ENCODE assay signal across 14 cellular contexts in the genomic region with DNA sequence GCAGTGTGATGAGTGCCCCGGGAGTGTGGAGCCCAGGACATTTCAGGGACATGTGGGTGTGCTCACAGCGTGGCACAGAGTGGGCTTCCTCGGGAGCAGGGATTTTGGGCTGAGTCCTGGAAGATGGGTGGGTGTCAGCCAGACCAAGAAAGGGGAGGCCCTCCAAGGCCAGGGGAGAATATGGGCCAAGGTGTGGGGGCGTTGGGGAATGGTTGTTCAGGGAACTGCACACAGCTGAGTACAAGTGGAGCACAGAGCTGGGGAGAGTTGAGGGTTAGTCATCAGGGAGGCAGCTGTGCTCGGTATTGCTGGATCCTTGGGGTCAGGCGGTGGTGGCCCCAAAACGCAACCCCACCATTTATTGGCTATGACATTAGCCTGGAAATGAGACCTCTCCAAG. TPM values are rescaled to one million over a fixed set of nuclear protein-coding genes. Genes with fewer than 3 reads are reported as not detected.
DNase-seq lines count a peak whose midpoint lies in the region; ATAC-seq, FAIRE-seq and TF ChIP-seq lines count a peak whose summit lies in the region.
"Had no signal": no experiment of that assay in that cellular context is flagged by ENCODE, and none has a peak within 500 bp of the region (broad histone marks: within the 10 kb centered on the region; RNA-seq: fewer than 3 reads in every experiment).

No MANE protein-coding gene starts in this region.

- H3K4me3 ChIP-seq in HepG2 (replicated peaks in 1 of 3; ENCODE audit: insufficient read depth in 1 of 3, low read depth in 2 of 3, low read length in 3 of 3), result no peak overlapping the region
- H3K4me3 ChIP-seq in right lobe of liver, result no peak overlapping the region
- no peak overlapping the region for H3K4me3 ChIP-seq in choroid plexus epithelial cell (ENCODE audit: low read depth, low read length)
- no peak overlapping the region for H3K4me3 ChIP-seq in muscle layer of duodenum (ENCODE audit: low read depth in 1 of 2, low read length in 2 of 2)
- H3K4me3 ChIP-seq in uterus, result no peak overlapping the region
- H3K4me3 ChIP-seq: mucosa of descending colon had no signal

- H3K9me3 ChIP-seq in HepG2 (ENCODE audit: low read length), result no peaks in the 10 kb centered on the region
- H3K9me3 ChIP-seq in right lobe of liver, result no peaks in the 10 kb centered on the region
- no peaks in the 10 kb centered on the region for H3K9me3 ChIP-seq in muscle layer of duodenum (ENCODE audit: control insufficient read depth in 1 of 2, low read length in 2 of 2)
- H3K9me3 ChIP-seq in uterus, result no peaks in the 10 kb centered on the region
- H3K9me3 ChIP-seq: mucosa of descending colon had no signal

- ATAC-seq in HepG2 (no peak), right lobe of liver (no peak), GM21576 (IDR thresholded peaks at IDR 0.05; ENCODE audit: unreplicated experiment) (no peak)
- ATAC-seq: mucosa of descending colon, Panc1 had no signal

- POLR2A ChIA-PET in HepG2 (lab: Yijun Ruan, JAX), result no interaction called here

- in situ Hi-C loops in HepG2 (cut with HindIII; ENCODE audit: extremely low pct_ligation_motif_present, low pct_unique_long_range_greater_than_20kb), result no loop called here

- H3K4me2 ChIP-seq in HepG2 (ENCODE audit: low read depth, low read length), result no peak overlapping the region

- intact Hi-C loops in HepG2 (cut with micrococcal nuclease; ENCODE audit: unreplicated experiment), result no loop called here
- intact Hi-C loops in right lobe of liver (cut with DNase I), result no loop called here
- intact Hi-C loops in uterus (cut with DNase I; ENCODE audit: low total_unique reads), result no loop called here

- H3K36me3 ChIP-seq in HepG2 (replicated peaks in 1 of 2; ENCODE audit: control insufficient read depth in 1 of 2, insufficient read depth in 2 of 2, low read length in 2 of 2) (peaks cover 25 to 88% of the 10 kb centered on the region in 2 experiments), right lobe of liver (peaks cover 0 to 74% (median 31%) of the 10 kb centered on the region in 4 donors), muscle layer of duodenum (ENCODE audit: control insufficient read depth in 1 of 2, insufficient read depth in 2 of 2, low read length in 2 of 2) (peaks cover 63 to 80% of the 10 kb centered on the region in 2 donors), uterus (no peaks in the 10 kb centered on the region)

- FAIRE-seq in HepG2 (lab: Jason Lieb, UNC), result no peak

- H3K27ac ChIP-seq in HepG2 (ENCODE audit: extremely low read length, insufficient read depth, low read length), result no peak overlapping the region
- H3K27ac ChIP-seq in right lobe of liver, result peak overlapping the region in 1 of 3 donors; percentile 4
- peak overlapping the region; percentile 41 for H3K27ac ChIP-seq in muscle layer of duodenum (ENCODE audit: low read length)
- peak overlapping the region; percentile 40 to 79 for H3K27ac ChIP-seq in uterus
- H3K27ac ChIP-seq: HL-60 had no signal

- no peak for TF ChIP-seq POLR2A in HepG2 (IDR thresholded peaks at IDR 0.05; ENCODE audit: insufficient read depth in 1 of 2, low read depth in 2 of 2, low read length in 2 of 2)
- TF ChIP-seq POLR2A in right lobe of liver (IDR thresholded peaks at IDR 0.05), result no peak
- TF ChIP-seq POLR2A in uterus (IDR thresholded peaks at IDR 0.05), result no peak

- no peak overlapping the region for H2AFZ ChIP-seq in HepG2 (ENCODE audit: low read length)

- H3K79me2 ChIP-seq in HepG2 (ENCODE audit: insufficient read depth, low read length), result peaks cover 13% of the 10 kb centered on the region

- CTCF ChIA-PET in HepG2 (lab: Yijun Ruan, JAX; ENCODE audit: low intra/inter-chr PET ratio, low total read pairs), result no interaction called here

- H3K9ac ChIP-seq in HepG2 (ENCODE audit: insufficient read depth, low read depth, low read length), result no peak overlapping the region

- H3K4me1 ChIP-seq in HepG2 (ENCODE audit: insufficient read depth, low read length) (peaks cover 26% of the 10 kb centered on the region), right lobe of liver (peaks cover 0 to 10% (median 3%) of the 10 kb centered on the region in 4 donors), muscle layer of duodenum (ENCODE audit: control insufficient read depth in 1 of 2, insufficient read depth in 2 of 2, low read length in 2 of 2) (peaks cover 26 to 70% of the 10 kb centered on the region in 2 donors), uterus (peaks cover 0 to 17% of the 10 kb centered on the region in 2 donors)

- H3K27me3 ChIP-seq in HepG2 (ENCODE audit: control insufficient read depth in 1 of 2, insufficient read depth in 2 of 2, low read length in 2 of 2), result no peaks in the 10 kb centered on the region
- no peaks in the 10 kb centered on the region for H3K27me3 ChIP-seq in right lobe of liver
- H3K27me3 ChIP-seq in muscle layer of duodenum (ENCODE audit: low read depth, low read length), result no peaks in the 10 kb centered on the region
- H3K27me3 ChIP-seq in uterus, result no peaks in the 10 kb centered on the region

- no peak for TF ChIP-seq CTCF in HepG2 (CRISPR knock-in tag; IDR thresholded peaks at IDR 0.05)
- no peak for TF ChIP-seq CTCF in right lobe of liver (IDR thresholded peaks at IDR 0.05)
- peak; percentile 3 for TF ChIP-seq CTCF in choroid plexus epithelial cell (conservative IDR thresholded peaks at IDR 0.05; ENCODE audit: low read depth, low read length)
- TF ChIP-seq CTCF in uterus (IDR thresholded peaks at IDR 0.05), result no peak
- TF ChIP-seq CTCF in GM20000 (IDR thresholded peaks at IDR 0.05; ENCODE audit: extremely low read depth, missing control alignments), result no peak

- TF ChIP-seq EP300 in HepG2 (IDR thresholded peaks at IDR 0.05; ENCODE audit: low read depth in 2 of 2, low read length in 2 of 2) (no peak), HepG2 (CRISPR knock-in tag; IDR thresholded peaks at IDR 0.05; ENCODE audit: borderline replicate concordance) (no peak)

- H4K20me1 ChIP-seq in HepG2 (ENCODE audit: insufficient read depth, low read length), result peaks cover 3% of the 10 kb centered on the region; the same call in 1 of the 2 replicates

- DNase-seq in HepG2 (ENCODE audit: low spot score) (no peak), right lobe of liver (no peak), choroid plexus epithelial cell (ENCODE audit: low read depth) (no peak), uterus (no peak), GM20000 (ENCODE audit: low spot score) (no peak), DMS79 treated with DMSO at 0.1 percent for 48 hours (lab: John Stamatoyannopoulos, UW) (no peak)
- DNase-seq: aorta, GDM1, mucosa of descending colon, NCI-H226 had no signal

- WGBS in HepG2 (ENCODE audit: low lambda C conversion rate), result 87% methylated on average over 6 of the region's 7 CpGs
- 80% methylated on average over 1 of the region's 7 CpGs for WGBS in right lobe of liver (ENCODE audit: insufficient coverage, low coverage, low lambda C conversion rate, missing lambda C conversion rate)

- BruUV-seq in HepG2 (replicated peaks; lab: Mats Ljungman, UMichigan), result no TSS peak

- no peak for TF ChIP-seq RAD21 in HepG2 (CRISPR knock-in tag; IDR thresholded peaks at IDR 0.05)

RNA-seq across cellular contexts. Expression of gene POGK, which starts 5.5 kb away (rescaled TPM):
- total RNA-seq in HepG2 (2016; rRNA removed; fragmentation: Illumina TruSeq; extraction: Trizol) (16.2 and 17.6 TPM in 2 replicates), right lobe of liver (10 to 100 TPM in 5 of 6 experiments, 1 to 10 TPM in 1; 9.0 to 15.7 (median 12.3) TPM), uterus (10 to 100 TPM; 21.2 to 46.1 (median 33.8) TPM)
- 2.0 and 2.1 TPM in 2 replicates for total RNA-seq in HepG2 (2016; cell fraction: cytosol; rRNA removed; fragmentation: Illumina TruSeq; extraction: Trizol; ENCODE audit: low read depth)
- total RNA-seq in HepG2 (2016; cell fraction: insoluble cytoplasmic fraction; rRNA removed; fragmentation: Illumina TruSeq; extraction: Trizol), result 16.4 and 17.5 TPM in 2 replicates
- 8.6 and 8.8 TPM in 2 replicates for total RNA-seq in HepG2 (2016; cell fraction: membrane; rRNA removed; fragmentation: Illumina TruSeq; extraction: Trizol)
- 15.0 and 17.0 TPM in 2 replicates for total RNA-seq in HepG2 (2016; cell fraction: nucleus; rRNA removed; fragmentation: Illumina TruSeq; extraction: Trizol)
- 4.8 and 5.3 TPM in 2 replicates for polyA plus RNA-seq in HepG2 (2011; rRNA removed)
- polyA plus RNA-seq in HepG2 (2011; cell fraction: cytosol; rRNA removed), result 4.7 and 6.4 TPM in 2 replicates
- polyA plus RNA-seq in HepG2 (2011; cell fraction: nucleus; rRNA removed), result 12.4 and 14.7 TPM in 2 replicates
- polyA plus RNA-seq in HepG2 (2012), result 8.0 and 9.8 TPM in 2 replicates
- polyA plus RNA-seq in HepG2 (2016; cell fraction: cytosol; fragmentation: Illumina TruSeq; extraction: Trizol; ENCODE audit: low read depth), result 0.83 and 0.92 TPM in 2 replicates
- 14.9 and 16.0 TPM in 2 replicates for polyA plus RNA-seq in HepG2 (2016; cell fraction: insoluble cytoplasmic fraction; fragmentation: Illumina TruSeq; extraction: Trizol; ENCODE audit: low read depth)
- 5.1 and 5.4 TPM in 2 replicates for polyA plus RNA-seq in HepG2 (2016; cell fraction: membrane; fragmentation: Illumina TruSeq; extraction: Trizol; ENCODE audit: low read depth)
- 20.8 and 21.1 TPM in 2 replicates for polyA plus RNA-seq in HepG2 (2016; cell fraction: nucleus; fragmentation: Illumina TruSeq; extraction: Trizol; ENCODE audit: insufficient read depth, low read depth)
- polyA minus RNA-seq in HepG2 (2011; rRNA and poly(A)+ RNA removed; ENCODE audit: low replicate concordance), result 9.1 and 37.8 TPM in 2 replicates
- 6.7 and 8.7 TPM in 2 replicates for polyA minus RNA-seq in HepG2 (2011; cell fraction: cytosol; rRNA and poly(A)+ RNA removed)
- polyA minus RNA-seq in HepG2 (2011; cell fraction: nucleus; rRNA and poly(A)+ RNA removed), result 28.5 and 30.6 TPM in 2 replicates

RNA-seq across cellular contexts. Expression of gene TADA1, which starts 31.3 kb away (rescaled TPM):
- 28.3 and 38.1 TPM in 2 replicates for total RNA-seq in HepG2 (2016; rRNA removed; fragmentation: Illumina TruSeq; extraction: Trizol)
- total RNA-seq in HepG2 (2016; cell fraction: cytosol; rRNA removed; fragmentation: Illumina TruSeq; extraction: Trizol; ENCODE audit: low read depth), result 9.2 and 10.8 TPM in 2 replicates
- 27.2 and 37.8 TPM in 2 replicates for total RNA-seq in HepG2 (2016; cell fraction: insoluble cytoplasmic fraction; rRNA removed; fragmentation: Illumina TruSeq; extraction: Trizol)
- 19.5 and 22.1 TPM in 2 replicates for total RNA-seq in HepG2 (2016; cell fraction: membrane; rRNA removed; fragmentation: Illumina TruSeq; extraction: Trizol)
- total RNA-seq in HepG2 (2016; cell fraction: nucleus; rRNA removed; fragmentation: Illumina TruSeq; extraction: Trizol), result 25.7 and 26.6 TPM in 2 replicates
- 21.3 and 29.1 TPM in 2 replicates for polyA plus RNA-seq in HepG2 (2011; rRNA removed)
- polyA plus RNA-seq in HepG2 (2011; cell fraction: cytosol; rRNA removed), result 15.5 and 21.7 TPM in 2 replicates
- 27.8 and 28.0 TPM in 2 replicates for polyA plus RNA-seq in HepG2 (2011; cell fraction: nucleus; rRNA removed)
- 13.9 and 20.0 TPM in 2 replicates for polyA plus RNA-seq in HepG2 (2012)
- polyA plus RNA-seq in HepG2 (2016; cell fraction: cytosol; fragmentation: Illumina TruSeq; extraction: Trizol; ENCODE audit: low read depth), result 2.2 TPM in 2 replicates
- polyA plus RNA-seq in HepG2 (2016; cell fraction: insoluble cytoplasmic fraction; fragmentation: Illumina TruSeq; extraction: Trizol; ENCODE audit: low read depth), result 39.2 and 41.6 TPM in 2 replicates
- 6.4 and 6.7 TPM in 2 replicates for polyA plus RNA-seq in HepG2 (2016; cell fraction: membrane; fragmentation: Illumina TruSeq; extraction: Trizol; ENCODE audit: low read depth)
- 40.2 and 43.1 TPM in 2 replicates for polyA plus RNA-seq in HepG2 (2016; cell fraction: nucleus; fragmentation: Illumina TruSeq; extraction: Trizol; ENCODE audit: insufficient read depth, low read depth)
- polyA minus RNA-seq in HepG2 (2011; rRNA and poly(A)+ RNA removed; ENCODE audit: low replicate concordance), result 14.9 and 18.3 TPM in 2 replicates
- 12.7 and 15.2 TPM in 2 replicates for polyA minus RNA-seq in HepG2 (2011; cell fraction: cytosol; rRNA and poly(A)+ RNA removed)
- polyA minus RNA-seq in HepG2 (2011; cell fraction: nucleus; rRNA and poly(A)+ RNA removed), result 22.0 and 27.1 TPM in 2 replicates
- 10 to 100 TPM in 4 of 6 experiments, 1 to 10 TPM in 2; 7.3 to 16.7 (median 11.4) TPM for total RNA-seq in right lobe of liver
- total RNA-seq in uterus, result 10 to 100 TPM in 3 of 4 donors, 1 to 10 TPM in 1; 6.8 to 32.0 (median 18.8) TPM
